1 cellular context compared by ENCODE assay signal in the genomic region with DNA sequence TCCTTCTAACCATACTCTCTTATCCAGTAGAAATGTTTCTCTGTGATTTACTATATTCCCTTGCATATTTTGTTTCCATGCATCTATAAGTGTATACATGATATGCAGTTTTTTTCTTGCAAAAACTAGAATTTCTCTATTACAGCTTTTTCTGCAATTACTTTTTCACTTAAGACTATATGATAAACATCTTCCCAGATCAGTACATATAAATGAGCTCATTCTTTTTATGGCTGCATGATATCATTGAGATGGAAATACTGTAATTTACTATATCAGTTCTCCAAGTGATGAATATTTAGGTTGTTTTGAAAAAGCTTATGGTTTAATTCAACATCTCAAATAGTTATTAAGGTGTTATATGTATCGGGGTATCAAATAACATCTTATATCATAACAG.
TF ChIP-seq lines count a peak whose summit lies in the region.

No MANE protein-coding gene starts in this region.

TF ChIP-seq in HepG2, 621 proteins besides CTCF, POLR2A, EP300 and RAD21 (continued from another document):
- TF ChIP-seq, protein P1, sequence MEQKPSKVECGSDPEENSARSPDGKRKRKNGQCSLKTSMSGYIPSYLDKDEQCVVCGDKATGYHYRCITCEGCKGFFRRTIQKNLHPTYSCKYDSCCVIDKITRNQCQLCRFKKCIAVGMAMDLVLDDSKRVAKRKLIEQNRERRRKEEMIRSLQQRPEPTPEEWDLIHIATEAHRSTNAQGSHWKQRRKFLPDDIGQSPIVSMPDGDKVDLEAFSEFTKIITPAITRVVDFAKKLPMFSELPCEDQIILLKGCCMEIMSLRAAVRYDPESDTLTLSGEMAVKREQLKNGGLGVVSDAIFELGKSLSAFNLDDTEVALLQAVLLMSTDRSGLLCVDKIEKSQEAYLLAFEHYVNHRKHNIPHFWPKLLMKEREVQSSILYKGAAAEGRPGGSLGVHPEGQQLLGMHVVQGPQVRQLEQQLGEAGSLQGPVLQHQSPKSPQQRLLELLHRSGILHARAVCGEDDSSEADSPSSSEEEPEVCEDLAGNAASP (CRISPR knock-in tag; IDR thresholded peaks at IDR 0.05; ENCODE audit: borderline replicate concordance): no peak
- TF ChIP-seq ZNF101 (CRISPR knock-in tag; IDR thresholded peaks at IDR 0.05; ENCODE audit: borderline replicate concordance, low read depth) (no peak), ASH2L (IDR thresholded peaks at IDR 0.05; ENCODE audit: insufficient read length, low read depth, low read length) (no peak), ZNF572 (CRISPR knock-in tag; IDR thresholded peaks at IDR 0.05) (no peak), ZNF737 (CRISPR knock-in tag; IDR thresholded peaks at IDR 0.05; ENCODE audit: borderline replicate concordance) (no peak), NR3C1 (CRISPR knock-in tag; IDR thresholded peaks at IDR 0.05) (no peak), ZNF766 (CRISPR knock-in tag; IDR thresholded peaks at IDR 0.05; ENCODE audit: borderline replicate concordance) (no peak), ZNF772 (CRISPR knock-in tag; IDR thresholded peaks at IDR 0.05) (no peak)
- TF ChIP-seq, protein P2, sequence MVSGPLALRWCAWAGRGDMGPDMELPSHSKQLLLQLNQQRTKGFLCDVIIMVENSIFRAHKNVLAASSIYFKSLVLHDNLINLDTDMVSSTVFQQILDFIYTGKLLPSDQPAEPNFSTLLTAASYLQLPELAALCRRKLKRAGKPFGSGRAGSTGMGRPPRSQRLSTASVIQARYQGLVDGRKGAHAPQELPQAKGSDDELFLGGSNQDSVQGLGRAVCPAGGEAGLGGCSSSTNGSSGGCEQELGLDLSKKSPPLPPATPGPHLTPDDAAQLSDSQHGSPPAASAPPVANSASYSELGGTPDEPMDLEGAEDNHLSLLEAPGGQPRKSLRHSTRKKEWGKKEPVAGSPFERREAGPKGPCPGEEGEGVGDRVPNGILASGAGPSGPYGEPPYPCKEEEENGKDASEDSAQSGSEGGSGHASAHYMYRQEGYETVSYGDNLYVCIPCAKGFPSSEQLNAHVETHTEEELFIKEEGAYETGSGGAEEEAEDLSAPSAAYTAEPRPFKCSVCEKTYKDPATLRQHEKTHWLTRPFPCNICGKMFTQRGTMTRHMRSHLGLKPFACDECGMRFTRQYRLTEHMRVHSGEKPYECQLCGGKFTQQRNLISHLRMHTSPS (CRISPR knock-in tag; IDR thresholded peaks at IDR 0.05; ENCODE audit: low read depth): no peak
TF ChIP-seq in HepG2: peak in this region for 0.
